In the genomic region with DNA sequence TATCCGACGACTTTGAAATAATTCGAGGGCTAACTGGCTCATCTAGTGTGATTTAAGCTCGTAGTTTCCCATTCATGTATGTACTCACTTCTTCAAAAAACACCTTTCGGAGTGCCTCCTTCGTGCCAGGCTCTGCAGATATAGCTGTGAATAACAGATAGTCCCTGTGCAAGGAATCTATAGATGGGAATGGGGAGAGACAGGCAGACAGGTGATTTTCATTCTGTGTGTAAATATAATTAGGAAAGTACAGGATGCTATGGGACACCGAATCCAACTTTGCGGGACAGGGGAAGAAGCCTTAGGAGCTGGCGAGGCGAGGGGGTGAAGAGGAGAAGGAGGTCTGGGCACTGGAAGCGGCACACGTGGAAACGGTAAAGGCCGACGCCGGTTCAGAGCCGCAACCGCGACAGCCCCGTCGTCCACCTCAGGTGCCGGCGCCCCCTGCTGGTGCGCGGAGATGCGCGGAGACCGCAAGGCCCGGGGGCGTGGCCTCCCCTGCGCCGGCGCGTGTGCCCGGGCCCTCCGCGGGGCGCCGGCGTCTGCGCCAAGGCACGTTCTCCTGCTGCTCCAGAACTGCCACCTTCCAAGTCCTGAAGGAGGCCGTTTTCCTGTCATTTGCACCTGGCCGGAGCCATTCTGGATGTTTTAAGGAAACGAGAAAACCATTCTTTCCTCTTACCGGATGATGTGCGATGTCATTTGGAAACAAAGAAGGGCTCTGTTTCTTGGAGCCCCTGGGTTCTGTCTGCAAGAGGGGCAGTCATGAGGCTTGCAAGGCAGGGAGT, we compare ENCODE assay signal across 8 cellular contexts. TPM values are rescaled to one million over a fixed set of nuclear protein-coding genes. Genes with fewer than 3 reads are reported as not detected.
DNase-seq lines count a peak whose midpoint lies in the region; ATAC-seq and TF ChIP-seq lines count a peak whose summit lies in the region.

No MANE protein-coding gene starts in this region.

- TF ChIP-seq EP300 in SK-N-SH (IDR thresholded peaks at IDR 0.05; ENCODE audit: borderline replicate concordance in 1 of 2, low read depth in 1 of 2, low read length in 1 of 2), result 0 out of 4 replicates have a peak, but pooled peaks of 1 of the 2 experiments have one; percentile 5
- no peak for TF ChIP-seq EP300 in ovary (IDR thresholded peaks at IDR 0.05)

- H3K9me3 Mint-ChIP-seq in CD4-positive, alpha-beta memory T cell, result no peaks in the 10 kb centered on the region
- H3K9me3 Mint-ChIP-seq in activated naive CD4-positive, alpha-beta T cell treated with anti-CD3 and anti-CD28 coated beads, Interleukin-2, amount 50 U/mL, for 24 hours, result no peaks in the 10 kb centered on the region

- DNase-seq in CD4-positive, alpha-beta memory T cell, result peak; percentile 74 to 84 (median 81)
- DNase-seq in SK-N-SH (peak; percentile 97), Right ventricle myocardium inferior (ENCODE audit: missing footprints) (peak; percentile 94), ovary (peak; percentile 79 to 94 (median 89)), thoracic aorta (ENCODE audit: low spot score) (no peak)

- H2AFZ ChIP-seq in Loucy (ENCODE audit: low read length) (peak overlapping the region; percentile 97), SK-N-SH (ENCODE audit: low read depth) (peak overlapping the region; percentile 92; the same call in 1 of the 2 replicates)

- no peaks in the 10 kb centered on the region for H3F3A ChIP-seq in Loucy (ENCODE audit: low read depth)
- H3F3A ChIP-seq in SK-N-SH (replicated peaks; ENCODE audit: insufficient read depth), result no peaks in the 10 kb centered on the region

- H3K36me3 ChIP-seq in CD4-positive, alpha-beta memory T cell (ENCODE audit: insufficient read depth, low read length), result no peaks in the 10 kb centered on the region
- H3K36me3 ChIP-seq in Loucy (ENCODE audit: insufficient read depth, low read length) (no peaks in the 10 kb centered on the region), SK-N-SH (replicated peaks in 1 of 2; ENCODE audit: control insufficient read depth in 1 of 2, insufficient read depth in 2 of 2, low read length in 1 of 2) (no peaks in the 10 kb centered on the region), ovary (no peaks in the 10 kb centered on the region), thoracic aorta (no peaks in the 10 kb centered on the region)

- peak overlapping the region in 1 of 2 donors; percentile 53 for H3K4me3 ChIP-seq in CD4-positive, alpha-beta memory T cell (ENCODE audit: low read length in 2 of 2)
- H3K4me3 ChIP-seq in Loucy (ENCODE audit: low read length, poor library complexity, severe bottlenecking) (peak overlapping the region; percentile 76), SK-N-SH (ENCODE audit: low read depth in 2 of 2, low read length in 1 of 2) (peak overlapping the region; percentile 35 to 56), ovary (peak overlapping the region; percentile 37), thoracic aorta (peak overlapping the region; percentile 71)

- H3K27me3 Mint-ChIP-seq in CD4-positive, alpha-beta memory T cell, result peaks cover 24 to 27% of the 10 kb centered on the region in 2 donors
- peaks cover 16% of the 10 kb centered on the region for H3K27me3 Mint-ChIP-seq in activated naive CD4-positive, alpha-beta T cell treated with anti-CD3 and anti-CD28 coated beads, Interleukin-2, amount 50 U/mL, for 24 hours

- no peak overlapping the region for H3K27ac ChIP-seq in CD4-positive, alpha-beta memory T cell (ENCODE audit: low read depth, low read length)
- H3K27ac ChIP-seq in SK-N-SH (ENCODE audit: low read depth in 2 of 2, low read length in 1 of 2) (no peak overlapping the region; a peak in 1 of 4 replicates), ovary (no peak overlapping the region), thoracic aorta (no peak overlapping the region)

- TF ChIP-seq RAD21 in SK-N-SH (IDR thresholded peaks at IDR 0.05; ENCODE audit: low read length), result peak; percentile 75

- WGBS in SK-N-SH (ENCODE audit: low lambda C conversion rate), result 21% methylated on average over 31 of the region's 47 CpGs
- 9 to 11% (median 10%) methylated on average over 47 of the region's 47 CpGs for WGBS in ovary, 3 donors

- H3K9ac ChIP-seq in Loucy (ENCODE audit: low read depth, low read length, poor library complexity, severe bottlenecking), result peak overlapping the region; percentile 61
- H3K9ac ChIP-seq in SK-N-SH, result no peak overlapping the region

- no peaks in the 10 kb centered on the region for H3K9me3 ChIP-seq in CD4-positive, alpha-beta memory T cell (ENCODE audit: control insufficient read depth in 1 of 2, low read length in 2 of 2)
- no peaks in the 10 kb centered on the region for H3K9me3 ChIP-seq in Loucy (ENCODE audit: insufficient read depth, low read depth, low read length)
- H3K9me3 ChIP-seq in SK-N-SH, result no peaks in the 10 kb centered on the region
- H3K9me3 ChIP-seq in ovary, result no peaks in the 10 kb centered on the region
- no peaks in the 10 kb centered on the region for H3K9me3 ChIP-seq in thoracic aorta

- no peaks in the 10 kb centered on the region for H4K20me1 ChIP-seq in Loucy (ENCODE audit: insufficient read depth, low read length, poor library complexity, severe bottlenecking)
- no peaks in the 10 kb centered on the region for H4K20me1 ChIP-seq in SK-N-SH (ENCODE audit: insufficient read depth)

- peaks cover 0 to 2% of the 10 kb centered on the region in 2 donors for H3K36me3 Mint-ChIP-seq in CD4-positive, alpha-beta memory T cell
- H3K36me3 Mint-ChIP-seq in activated naive CD4-positive, alpha-beta T cell treated with anti-CD3 and anti-CD28 coated beads, Interleukin-2, amount 50 U/mL, for 24 hours, result no peaks in the 10 kb centered on the region

- peak overlapping the region; percentile 69 to 78 (median 74) for H3K4me3 Mint-ChIP-seq in CD4-positive, alpha-beta memory T cell
- peak overlapping the region; percentile 69 for H3K4me3 Mint-ChIP-seq in activated naive CD4-positive, alpha-beta T cell treated with anti-CD3 and anti-CD28 coated beads, Interleukin-2, amount 50 U/mL, for 24 hours

- ATAC-seq in GM21515 (IDR thresholded peaks at IDR 0.05; ENCODE audit: unreplicated experiment), result peak; percentile 78
- peak; percentile 81 for ATAC-seq in Right ventricle myocardium inferior
- ATAC-seq in thoracic aorta (ENCODE audit: insufficient number of reproducible peaks, low FRiP score, low read depth), result peak; percentile 32

- H3K4me2 ChIP-seq in Loucy (ENCODE audit: low read depth, low read length, poor library complexity, severe bottlenecking) (peak overlapping the region; percentile 90), SK-N-SH (peak overlapping the region; percentile 76)

- H3K79me2 ChIP-seq in Loucy (ENCODE audit: insufficient read depth, low read length) (no peaks in the 10 kb centered on the region), SK-N-SH (ENCODE audit: insufficient read depth) (no peaks in the 10 kb centered on the region)

- CTCF ChIA-PET in CD4-positive, alpha-beta memory T cell (lab: Charles Lee; ENCODE audit: partially characterized antibody), result interaction anchor here (0.6 to 2.2 kb wide), 25 partner anchors 8 to 656 kb away, joined by 3 to 15 read pairs (median 3); partner anchors contain the start of gene DCP1B
- CTCF ChIA-PET in SK-N-SH (lab: Yijun Ruan, JAX), result interaction anchor here (0.6 to 7.7 kb wide), 39 partner anchors 8 to 549 kb away, joined by 3 to 48 read pairs (median 4); no protein-coding TSS in a partner anchor

- no peaks in the 10 kb centered on the region for H3K27me3 ChIP-seq in CD4-positive, alpha-beta memory T cell (ENCODE audit: insufficient read depth, low read length)
- H3K27me3 ChIP-seq in Loucy (ENCODE audit: insufficient read depth, low read length, poor library complexity, severe bottlenecking) (peaks cover 46% of the 10 kb centered on the region), SK-N-SH (ENCODE audit: insufficient read depth) (peaks cover 22% of the 10 kb centered on the region; the same call in 1 of the 2 replicates), ovary (no peaks in the 10 kb centered on the region), thoracic aorta (replicated peaks; ENCODE audit: insufficient read depth) (no peaks in the 10 kb centered on the region)

- intact Hi-C loops in CD4-positive, alpha-beta memory T cell (cut with micrococcal nuclease), result loop anchor here (1.0 to 2.0 kb wide), 2 partner anchors 30 to 239 kb away; partner anchors contain the start of gene DCP1B
- intact Hi-C loops in Right ventricle myocardium inferior (cut with DNase I) (loop anchor here (5.0 kb wide), 2 partner anchors 63 to 233 kb away; no protein-coding TSS in a partner anchor), ovary (cut with DNase I) (loop anchor here in 3 of 4 donors (5.0 to 10.0 kb wide), 2 partner anchors 238 to 240 kb away; no protein-coding TSS in a partner anchor)

- peak overlapping the region in 5 of 7 donors; percentile 4 to 80 (median 36) for H3K27ac Mint-ChIP-seq in CD4-positive, alpha-beta memory T cell
- H3K27ac Mint-ChIP-seq in activated naive CD4-positive, alpha-beta T cell treated with anti-CD3 and anti-CD28 coated beads, Interleukin-2, amount 50 U/mL, for 24 hours, result peak overlapping the region; percentile 66

- POLR2A ChIA-PET in CD4-positive, alpha-beta memory T cell (lab: Charles Lee; ENCODE audit: partially characterized antibody), result interaction anchor here (1.2 to 1.3 kb wide), 4 partner anchors 30 to 236 kb away, joined by 3 to 5 read pairs (median 5); no protein-coding TSS in a partner anchor
- POLR2A ChIA-PET in SK-N-SH (lab: Yijun Ruan, JAX), result no interaction called here

- no peaks in the 10 kb centered on the region for H3K9me2 ChIP-seq in Loucy (replicated peaks; ENCODE audit: low read depth, low read length)
- H3K9me2 ChIP-seq in SK-N-SH, result no peaks in the 10 kb centered on the region

- peak; percentile 82 for TF ChIP-seq CTCF in Loucy (conservative IDR thresholded peaks at IDR 0.05; ENCODE audit: low read length)
- peak; percentile 83 for TF ChIP-seq CTCF in SK-N-SH (IDR thresholded peaks at IDR 0.05)
- TF ChIP-seq CTCF in ovary (IDR thresholded peaks at IDR 0.05), result peak; percentile 89 to 94 (median 92)
- peak; percentile 93 for TF ChIP-seq CTCF in thoracic aorta (IDR thresholded peaks at IDR 0.05)

- no peak for TF ChIP-seq POLR2A in ovary (IDR thresholded peaks at IDR 0.05)

- peaks cover 11% of the 10 kb centered on the region for H3K4me1 ChIP-seq in CD4-positive, alpha-beta memory T cell (ENCODE audit: insufficient read depth, low read length)
- H3K4me1 ChIP-seq in Loucy (ENCODE audit: insufficient read depth, low read length, poor library complexity, severe bottlenecking) (peaks cover 7% of the 10 kb centered on the region), SK-N-SH (ENCODE audit: control insufficient read depth in 1 of 2, insufficient read depth in 2 of 2, low read depth in 1 of 2, low read length in 1 of 2) (peaks cover 0 to 12% of the 10 kb centered on the region in 2 experiments; a peak in 1 of 4 replicates), ovary (ENCODE audit: insufficient read depth) (no peaks in the 10 kb centered on the region), thoracic aorta (ENCODE audit: control insufficient read depth in 1 of 2, low read depth in 2 of 2) (peaks cover 3 to 25% of the 10 kb centered on the region in 2 donors)

- peaks cover 6 to 11% (median 9%) of the 10 kb centered on the region in 4 donors for H3K4me1 Mint-ChIP-seq in CD4-positive, alpha-beta memory T cell
- peaks cover 14% of the 10 kb centered on the region for H3K4me1 Mint-ChIP-seq in activated naive CD4-positive, alpha-beta T cell treated with anti-CD3 and anti-CD28 coated beads, Interleukin-2, amount 50 U/mL, for 24 hours

RNA-seq across cellular contexts. Expression of gene CACNA1C, which starts 18.0 kb away (rescaled TPM):
- total RNA-seq in CD4-positive, alpha-beta memory T cell, result under 1 TPM; 0.06 to 0.08 TPM
- polyA plus RNA-seq in CD4-positive, alpha-beta memory T cell, result under 1 TPM; 0.05 to 0.21 TPM
- polyA plus RNA-seq in SK-N-SH (2012; rRNA removed), result 1.5 and 1.6 TPM in 2 replicates
- polyA plus RNA-seq in SK-N-SH (2012; cell fraction: cytosol; rRNA removed), result 0.68 and 1.6 TPM in 2 replicates
- 7.6 and 7.9 TPM in 2 replicates for polyA plus RNA-seq in SK-N-SH (2012; cell fraction: nucleus; rRNA removed)
- total RNA-seq in Right ventricle myocardium inferior, result 171 TPM
- 1 to 10 TPM; 2.5 to 6.8 (median 3.7) TPM for total RNA-seq in ovary
- polyA plus RNA-seq in ovary, result 1 to 10 TPM; 2.2 to 8.3 TPM
- 100 to 1,000 TPM in 1 of 2 donors, 10 to 100 TPM in 1; 70.0 to 127 TPM for total RNA-seq in thoracic aorta

RNA-seq across cellular contexts. Expression of gene DCP1B, which starts 30.6 kb away (rescaled TPM):
- 10 to 100 TPM; 25.5 to 26.9 TPM for total RNA-seq in CD4-positive, alpha-beta memory T cell
- 10 to 100 TPM; 16.2 to 29.2 TPM for polyA plus RNA-seq in CD4-positive, alpha-beta memory T cell
- polyA plus RNA-seq in SK-N-SH (2012; rRNA removed), result 18.8 and 23.2 TPM in 2 replicates
- polyA plus RNA-seq in SK-N-SH (2012; cell fraction: cytosol; rRNA removed), result 15.7 and 18.5 TPM in 2 replicates
- 17.7 and 23.4 TPM in 2 replicates for polyA plus RNA-seq in SK-N-SH (2012; cell fraction: nucleus; rRNA removed)
- 2.4 TPM for total RNA-seq in Right ventricle myocardium inferior
- 10 to 100 TPM; 13.5 to 20.8 (median 17.2) TPM for total RNA-seq in ovary
- 10 to 100 TPM; 15.2 to 22.9 TPM for polyA plus RNA-seq in ovary
- 10 to 100 TPM; 16.6 to 19.5 TPM for total RNA-seq in thoracic aorta

Comparison
In these comparisons a context has a peak if more than half of its experiments do, and no peak if none do; other contexts are left out.
1. RNA of gene CACNA1C, which starts 18.0 kb away (total RNA-seq): 171 TPM in Right ventricle myocardium inferior (single experiment) and 70.0 to 127 TPM in thoracic aorta; 2.5 to 6.8 TPM in ovary and 0.06 to 0.08 TPM in CD4-positive, alpha-beta memory T cell; every median in the first group is over 4 times any median in the second.
2. Peak in every context shown above with its lines, with median percentiles within 50 percentile points of each other: ATAC-seq and CTCF ChIP-seq.